14 cellular contexts compared by ENCODE assay signal in genomic region chr20:10645205-10645570, GRCh38.
"Had no signal": no experiment of that assay in that cellular context is flagged by ENCODE, and none has a peak within 500 bp of the region (broad histone marks: within the 10 kb centered on the region; RNA-seq: fewer than 3 reads in every experiment).

No MANE protein-coding gene starts in this region.

- DNase-seq: activated CD4-positive, alpha-beta T cell treated with anti-CD3 and anti-CD28 coated beads, Interleukin-2, amount 50 U/mL, for 48 hours; activated naive CD4-positive, alpha-beta T cell treated with anti-CD3 and anti-CD28 coated beads, Interleukin-2, amount 10 ng/mL, durations not matched to agents 7 days and 5 days; activated T-cell treated with anti-CD3 and anti-CD28 coated beads, Interleukin-2, amount 50 U/mL, for 1 hour; central memory CD4-positive, alpha-beta T cell; effector CD8-positive, alpha-beta T cell; foreskin fibroblast; glutamatergic neuron; natural killer cell; occipital lobe; substantia nigra; T-helper 1 cell had no signal

- H3K4me1 Mint-ChIP-seq: activated naive CD4-positive, alpha-beta T cell treated with anti-CD3 and anti-CD28 coated beads, Interleukin-2, amount 10 ng/mL, durations not matched to agents 7 days and 5 days had no signal

- H3K4me3 Mint-ChIP-seq: activated naive CD4-positive, alpha-beta T cell treated with anti-CD3 and anti-CD28 coated beads, Interleukin-2, amount 10 ng/mL, durations not matched to agents 7 days and 5 days; natural killer cell; stimulated activated memory B cell treated with anti-CD40 and anti-IgM and Interleukin-4, amounts not matched to agents 10 μg/mL and 1 μg/mL and 100 μg/mL, for 72 hours had no signal

- H3K27ac Mint-ChIP-seq: activated naive CD4-positive, alpha-beta T cell treated with anti-CD3 and anti-CD28 coated beads, Interleukin-2, amount 10 ng/mL, durations not matched to agents 7 days and 5 days; activated T-helper 2 cell treated with anti-CD3 and anti-CD28 coated beads, Interferon-gamma antibody, Interleukin-2, Interleukin-4, amounts not matched to agents 10 μg/mL and 5 μg/mL and 100 μg/mL, durations not matched to agents 14 hours and 24 hours and 36 hours; stimulated activated memory B cell treated with anti-CD40 and anti-IgM and Interleukin-4, amounts not matched to agents 10 μg/mL and 1 μg/mL and 100 μg/mL, for 72 hours had no signal

- H3K27ac ChIP-seq: VCaP had no signal

- H3K9me3 Mint-ChIP-seq: activated naive CD4-positive, alpha-beta T cell treated with anti-CD3 and anti-CD28 coated beads, Interleukin-2, amount 10 ng/mL, durations not matched to agents 7 days and 5 days; activated T-helper 2 cell treated with anti-CD3 and anti-CD28 coated beads, Interferon-gamma antibody, Interleukin-2, Interleukin-4, amounts not matched to agents 10 μg/mL and 5 μg/mL and 100 μg/mL, durations not matched to agents 14 hours and 24 hours and 36 hours; natural killer cell; stimulated activated memory B cell treated with anti-CD40 and anti-IgM and Interleukin-4, amounts not matched to agents 10 μg/mL and 1 μg/mL and 100 μg/mL, for 72 hours had no signal

- H3K36me3 Mint-ChIP-seq: activated naive CD4-positive, alpha-beta T cell treated with anti-CD3 and anti-CD28 coated beads, Interleukin-2, amount 10 ng/mL, durations not matched to agents 7 days and 5 days; natural killer cell had no signal

- ATAC-seq: stimulated activated memory B cell treated with anti-CD40 and anti-IgM and Interleukin-4, amounts not matched to agents 10 μg/mL and 1 μg/mL and 100 μg/mL, for 72 hours had no signal
